20 cellular contexts compared by ENCODE assay signal in the genomic region with DNA sequence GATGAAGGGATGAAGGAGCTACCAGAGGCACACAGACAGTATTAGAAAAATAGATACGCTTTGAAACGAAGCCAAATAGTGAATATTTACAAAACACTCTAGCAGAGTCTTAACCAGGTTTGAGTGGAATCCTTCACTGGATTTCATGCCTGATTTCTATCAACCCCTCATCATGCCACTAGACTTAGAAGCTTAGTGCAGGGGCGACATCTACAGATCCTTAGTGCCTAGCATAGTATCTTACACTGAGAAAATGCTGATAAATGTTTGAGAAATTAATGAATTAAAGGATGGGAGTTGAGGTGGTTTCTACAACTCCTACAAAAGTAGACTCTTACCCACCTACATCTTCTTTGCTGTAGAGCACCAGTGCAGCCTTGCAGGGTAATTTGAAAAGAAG. TPM values are rescaled to one million over a fixed set of nuclear protein-coding genes. Genes with fewer than 3 reads are reported as not detected.
DNase-seq lines count a peak whose midpoint lies in the region; ATAC-seq and TF ChIP-seq lines count a peak whose summit lies in the region.
"Had no signal": no experiment of that assay in that cellular context is flagged by ENCODE, and none has a peak within 500 bp of the region (broad histone marks: within the 10 kb centered on the region; RNA-seq: fewer than 3 reads in every experiment).

No MANE protein-coding gene starts in this region.

- H3K27ac Mint-ChIP-seq in activated CD4-positive, alpha-beta memory T cell treated with anti-CD3 and anti-CD28 coated beads, Interleukin-2, amount 10 ng/mL, durations not matched to agents 7 days and 5 days: no peak overlapping the region
- H3K27ac Mint-ChIP-seq: activated naive CD8-positive, alpha-beta T cell; effector memory CD8-positive, alpha-beta T cell; GM23338; nephron progenitor cell; type B pancreatic cell had no signal

- H3K27me3 Mint-ChIP-seq in activated CD4-positive, alpha-beta memory T cell treated with anti-CD3 and anti-CD28 coated beads, Interleukin-2, amount 10 ng/mL, durations not matched to agents 7 days and 5 days: peaks cover 20% of the 10 kb centered on the region
- H3K27me3 Mint-ChIP-seq: activated naive CD8-positive, alpha-beta T cell had no signal

- POLR2A ChIA-PET in activated CD4-positive, alpha-beta memory T cell treated with anti-CD3 and anti-CD28 coated beads, Interleukin-2, amount 10 ng/mL, durations not matched to agents 7 days and 5 days (lab: Charles Lee): no interaction called here

- CTCF ChIA-PET in activated CD4-positive, alpha-beta memory T cell treated with anti-CD3 and anti-CD28 coated beads, Interleukin-2, amount 10 ng/mL, durations not matched to agents 7 days and 5 days (lab: Charles Lee): no interaction called here

- no peaks in the 10 kb centered on the region for H3K4me1 Mint-ChIP-seq in activated CD4-positive, alpha-beta memory T cell treated with anti-CD3 and anti-CD28 coated beads, Interleukin-2, amount 10 ng/mL, durations not matched to agents 7 days and 5 days
- H3K4me1 Mint-ChIP-seq: nephron progenitor cell had no signal

- H3K9me3 Mint-ChIP-seq in activated CD4-positive, alpha-beta memory T cell treated with anti-CD3 and anti-CD28 coated beads, Interleukin-2, amount 10 ng/mL, durations not matched to agents 7 days and 5 days: no peaks in the 10 kb centered on the region
- H3K9me3 Mint-ChIP-seq: effector memory CD8-positive, alpha-beta T cell; GM23338; nephron progenitor cell; type B pancreatic cell had no signal

- no peak overlapping the region for H3K4me3 ChIP-seq in LNCaP clone FGC (ENCODE audit: low read depth, low read length)
- H3K4me3 ChIP-seq: GM23338, stomach had no signal

- no peak overlapping the region for H3K27ac ChIP-seq in VCaP
- H3K27ac ChIP-seq: stomach had no signal

- TF ChIP-seq CTCF in LNCaP clone FGC (IDR thresholded peaks at IDR 0.05; ENCODE audit: control insufficient read depth, extremely low read depth, insufficient read depth) (0 out of 2 replicates have a peak, but pooled peaks have one; percentile 16), VCaP (conservative IDR thresholded peaks at IDR 0.05) (peak; percentile 23)

- H3K4me3 Mint-ChIP-seq in activated CD4-positive, alpha-beta memory T cell treated with anti-CD3 and anti-CD28 coated beads, Interleukin-2, amount 10 ng/mL, durations not matched to agents 7 days and 5 days: no peak overlapping the region
- H3K4me3 Mint-ChIP-seq: activated naive CD8-positive, alpha-beta T cell; effector memory CD8-positive, alpha-beta T cell; GM23338; nephron progenitor cell; type B pancreatic cell had no signal

- H3K36me3 Mint-ChIP-seq in activated CD4-positive, alpha-beta memory T cell treated with anti-CD3 and anti-CD28 coated beads, Interleukin-2, amount 10 ng/mL, durations not matched to agents 7 days and 5 days (ENCODE audit: low read depth): no peaks in the 10 kb centered on the region
- H3K36me3 Mint-ChIP-seq: activated naive CD8-positive, alpha-beta T cell; type B pancreatic cell had no signal

- peak; percentile 29 for DNase-seq in DMS79 (lab: John Stamatoyannopoulos, UW)
- DNase-seq in LNCaP clone FGC (ENCODE audit: low read depth): no peak
- DNase-seq in activated CD4-positive, alpha-beta memory T cell treated with anti-CD3 and anti-CD28 coated beads, Interleukin-2, amount 10 ng/mL, durations not matched to agents 7 days and 5 days: no peak
- no peak for DNase-seq in HuH-7 (ENCODE audit: low spot score)
- DNase-seq in NOMO-1 treated with dmso at 0.1 percent for 144 hours (lab: John Stamatoyannopoulos, UW; ENCODE audit: unreplicated experiment): no peak
- DNase-seq: activated CD8-positive, alpha-beta memory T cell treated with anti-CD3 and anti-CD28 coated beads for 24 hours; effector memory CD8-positive, alpha-beta T cell; head of caudate nucleus; IMR-90; NCI-H187 treated with DMSO at 0.1 percent for 48 hours; nephron progenitor cell; SIG-M5; stomach had no signal

- ATAC-seq in GM18511 (IDR thresholded peaks at IDR 0.05; ENCODE audit: unreplicated experiment) (peak; percentile 23), HG02870 (IDR thresholded peaks at IDR 0.05; ENCODE audit: unreplicated experiment) (no peak)
- ATAC-seq: activated CD4-positive, CD25-positive, alpha-beta regulatory T cell treated with anti-CD3 and anti-CD28 coated beads, Interleukin-2, amount 50 U/mL, for 24 hours; effector memory CD8-positive, alpha-beta T cell; GM23338 had no signal

RNA-seq across cellular contexts. Expression of a gene that starts 54.7 kb away (rescaled TPM):
- total RNA-seq in activated CD4-positive, alpha-beta memory T cell treated with anti-CD3 and anti-CD28 coated beads, Interleukin-2, amount 10 ng/mL, durations not matched to agents 7 days and 5 days: 1 to 10 TPM; 4.7 to 5.6 TPM
